ENCODE assay signal across 19 cellular contexts in the genomic region with DNA sequence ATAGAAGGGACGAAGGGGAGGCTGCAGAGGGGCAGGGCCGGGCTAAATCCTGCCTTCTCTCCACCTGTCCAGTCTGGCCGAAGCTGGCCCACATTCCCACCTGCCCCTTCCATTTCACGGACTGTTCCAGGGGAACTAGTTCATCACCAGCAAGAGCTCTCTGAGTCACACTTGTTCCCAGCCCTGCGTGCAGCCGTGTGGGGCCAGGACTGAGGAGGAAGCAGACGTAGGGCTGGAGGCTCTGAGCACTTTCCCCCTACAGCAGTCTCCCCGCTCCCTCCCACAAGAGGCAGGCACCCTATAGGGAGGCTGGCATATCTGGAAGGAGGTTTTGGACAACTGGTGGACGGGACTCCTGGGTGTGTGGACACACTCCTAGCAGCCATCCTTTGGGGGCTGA. TPM values are rescaled to one million over a fixed set of nuclear protein-coding genes. Genes with fewer than 3 reads are reported as not detected.
DNase-seq lines count a peak whose midpoint lies in the region; TF ChIP-seq lines count a peak whose summit lies in the region.
"Had no signal": no experiment of that assay in that cellular context is flagged by ENCODE, and none has a peak within 500 bp of the region (broad histone marks: within the 10 kb centered on the region; RNA-seq: fewer than 3 reads in every experiment).

No MANE protein-coding gene starts in this region.

- peak overlapping the region; percentile 48 for H3K27ac ChIP-seq in mesenchymal stem cell (ENCODE audit: low read length, poor library complexity, severe bottlenecking)
- H3K27ac ChIP-seq: heart left ventricle, prostate gland, SK-N-MC, suprapubic skin had no signal

- no peak overlapping the region for H2BK120ac ChIP-seq in mesenchymal stem cell (ENCODE audit: low read depth, low read length)

- no peak overlapping the region for H3K23ac ChIP-seq in mesenchymal stem cell (ENCODE audit: low read length in 2 of 2)

- H2AFZ ChIP-seq in mesenchymal stem cell (ENCODE audit: low read depth, low read length) = no peak overlapping the region

- peaks cover 40% of the 10 kb centered on the region for H3K4me1 ChIP-seq in mesenchymal stem cell (ENCODE audit: control insufficient read depth, insufficient read depth, low read depth, low read length)
- H3K4me1 ChIP-seq: prostate gland had no signal

- no peaks in the 10 kb centered on the region for H3K9me3 Mint-ChIP-seq in chondrocyte (ENCODE audit: low read depth)
- H3K9me3 Mint-ChIP-seq: activated CD8-positive, alpha-beta T cell treated with anti-CD3 and anti-CD28 coated beads for 36 hours; brain; endodermal cell had no signal

- H4K8ac ChIP-seq in mesenchymal stem cell (ENCODE audit: low read length) = no peak overlapping the region

- peak; percentile 51 for DNase-seq in Daoy (ENCODE audit: low read depth)
- DNase-seq in MV-4-11 (lab: John Stamatoyannopoulos, UW) = peak; percentile 68
- DNase-seq in chondrocyte (ENCODE audit: low spot score) = no peak
- DNase-seq in mesenchymal stem cell = peak; percentile 43
- DNase-seq in COLO829 (ENCODE audit: low spot score) = no peak
- no peak for DNase-seq in T-helper 9 cell
- no peak for DNase-seq in amniotic stem cell (lab: John Stamatoyannopoulos, UW)
- DNase-seq in globus pallidus (ENCODE audit: low spot score) = no peak
- DNase-seq: activated CD8-positive, alpha-beta T cell treated with anti-CD3 and anti-CD28 coated beads for 36 hours; activated effector memory CD4-positive, alpha-beta T cell treated with Interleukin-2 at 50 U/mL for 16 hours; BE2C; DMS79; heart left ventricle; NCI-H2171 had no signal

- peak overlapping the region; percentile 69 for H3K27ac Mint-ChIP-seq in chondrocyte (ENCODE audit: unreplicated experiment)
- H3K27ac Mint-ChIP-seq: activated CD8-positive, alpha-beta T cell treated with anti-CD3 and anti-CD28 coated beads for 36 hours; brain; endodermal cell had no signal

- no peak overlapping the region for H3K4me3 Mint-ChIP-seq in chondrocyte (ENCODE audit: unreplicated experiment)
- H3K4me3 Mint-ChIP-seq: activated CD8-positive, alpha-beta T cell treated with anti-CD3 and anti-CD28 coated beads for 36 hours; brain; endodermal cell had no signal

- H2AK5ac ChIP-seq in mesenchymal stem cell (ENCODE audit: low read length, severe bottlenecking) = no peak overlapping the region

- H2BK5ac ChIP-seq in mesenchymal stem cell (ENCODE audit: low read depth, low read length, poor library complexity, severe bottlenecking) = no peak overlapping the region

- no peak overlapping the region for H3K4ac ChIP-seq in mesenchymal stem cell (ENCODE audit: low read depth in 1 of 2, low read length in 2 of 2)

- WGBS in mesenchymal stem cell = 65% methylated on average over 7 of the region's 9 CpGs

- H3K4me1 Mint-ChIP-seq in chondrocyte (ENCODE audit: low read depth) = peaks cover 34% of the 10 kb centered on the region

- H3K9me3 ChIP-seq in mesenchymal stem cell (ENCODE audit: control insufficient read depth, low read length) = no peaks in the 10 kb centered on the region
- H3K9me3 ChIP-seq: BE2C, heart left ventricle, prostate gland, suprapubic skin had no signal

- peak overlapping the region; percentile 34 for H3K4me2 ChIP-seq in mesenchymal stem cell (ENCODE audit: low read length, poor library complexity, severe bottlenecking)

- TF ChIP-seq CTCF in chondrocyte (IDR thresholded peaks at IDR 0.05) = no peak

- no peak overlapping the region for H2BK12ac ChIP-seq in mesenchymal stem cell (ENCODE audit: low read length in 2 of 2)

- no peaks in the 10 kb centered on the region for H3K79me1 ChIP-seq in mesenchymal stem cell (replicated peaks; ENCODE audit: low read length, poor library complexity, severe bottlenecking)

- no peak overlapping the region for H2BK15ac ChIP-seq in mesenchymal stem cell (ENCODE audit: low read depth, poor library complexity, severe bottlenecking)

- no peak overlapping the region for H4K91ac ChIP-seq in mesenchymal stem cell (ENCODE audit: low read length)

- H3K18ac ChIP-seq in mesenchymal stem cell (ENCODE audit: low read depth in 1 of 2, low read length in 2 of 2) = no peak overlapping the region

- H3K27me3 ChIP-seq in mesenchymal stem cell (ENCODE audit: control insufficient read depth in 1 of 2, insufficient read depth in 1 of 2, low read length in 2 of 2) = peaks cover 0 to 13% of the 10 kb centered on the region in 2 experiments
- H3K27me3 ChIP-seq: BE2C, heart left ventricle, suprapubic skin had no signal

- H3K14ac ChIP-seq in mesenchymal stem cell (ENCODE audit: low read length in 2 of 2) = peak overlapping the region in 1 of 2 experiments; percentile 1

- H3K36me3 ChIP-seq in mesenchymal stem cell (ENCODE audit: control insufficient read depth in 1 of 2, insufficient read depth in 2 of 2, low read depth in 1 of 2, low read length in 2 of 2) = no peaks in the 10 kb centered on the region
- H3K36me3 ChIP-seq: BE2C, prostate gland had no signal

- no peak overlapping the region for H3K9ac ChIP-seq in mesenchymal stem cell (ENCODE audit: low read length)

- no peaks in the 10 kb centered on the region for H3K36me3 Mint-ChIP-seq in chondrocyte (ENCODE audit: low read depth)
- H3K36me3 Mint-ChIP-seq: brain had no signal

- no peak overlapping the region for H3K4me3 ChIP-seq in mesenchymal stem cell (ENCODE audit: insufficient read depth in 1 of 2, low read depth in 1 of 2, low read length in 2 of 2)
- H3K4me3 ChIP-seq: heart left ventricle, prostate gland, SK-N-MC, suprapubic skin had no signal

- H3K27me3 Mint-ChIP-seq in chondrocyte (ENCODE audit: low read depth) = no peaks in the 10 kb centered on the region
- H3K27me3 Mint-ChIP-seq: activated CD8-positive, alpha-beta T cell treated with anti-CD3 and anti-CD28 coated beads for 36 hours had no signal

RNA-seq across cellular contexts. Expression of a gene that starts 3.0 kb away (rescaled TPM):
- 0.09 and 0.40 TPM in 2 replicates for total RNA-seq in Daoy (2014; rRNA removed; shearing (Covaris generic))
- 5.2 to 8.3 TPM (median 6.3 TPM) in 3 replicates for total RNA-seq in chondrocyte
- 0.80 TPM for polyA plus RNA-seq in mesenchymal stem cell (2013, experiment 1 of 2)
- polyA plus RNA-seq in mesenchymal stem cell (2013, experiment 2 of 2) = 0.93 TPM

RNA-seq across cellular contexts. Expression of a gene that starts 7.4 kb away (rescaled TPM):
- not detected in 2 replicates for total RNA-seq in Daoy (2014; rRNA removed; shearing (Covaris generic))
- 1.4 to 9.2 TPM (median 6.9 TPM) in 3 replicates for total RNA-seq in chondrocyte
- 0.48 TPM for polyA plus RNA-seq in mesenchymal stem cell (2013, experiment 1 of 2)
- not detected for polyA plus RNA-seq in mesenchymal stem cell (2013, experiment 2 of 2)
- total RNA-seq: activated CD8-positive, alpha-beta T cell treated with anti-CD3 and anti-CD28 coated beads for 36 hours had no signal

RNA-seq across cellular contexts. Expression of a gene that starts 32.8 kb away (rescaled TPM):
- not detected in 2 replicates for total RNA-seq in Daoy (2014; rRNA removed; shearing (Covaris generic))
- total RNA-seq in chondrocyte = 3.5 to 17.8 TPM (median 16.9 TPM) in 3 replicates
- 0.06 TPM for polyA plus RNA-seq in mesenchymal stem cell (2013, experiment 1 of 2)
- polyA plus RNA-seq in mesenchymal stem cell (2013, experiment 2 of 2) = 0.12 TPM
- total RNA-seq: activated CD8-positive, alpha-beta T cell treated with anti-CD3 and anti-CD28 coated beads for 36 hours; endodermal cell had no signal

RNA-seq across cellular contexts. Expression of a gene that starts 50.0 kb away (rescaled TPM):
- total RNA-seq in Daoy (2014; rRNA removed; shearing (Covaris generic)) = not detected in 2 replicates
- total RNA-seq in chondrocyte = not detected in 3 replicates
- 0.07 TPM for polyA plus RNA-seq in mesenchymal stem cell (2013, experiment 1 of 2)
- polyA plus RNA-seq in mesenchymal stem cell (2013, experiment 2 of 2) = not detected
- total RNA-seq: activated CD8-positive, alpha-beta T cell treated with anti-CD3 and anti-CD28 coated beads for 36 hours; endodermal cell had no signal

RNA-seq across cellular contexts. Expression of a gene that starts 56.7 kb away (rescaled TPM):
- total RNA-seq in Daoy (2014; rRNA removed; shearing (Covaris generic)) = 17.1 and 22.9 TPM in 2 replicates
- 11.3 to 15.6 TPM (median 11.6 TPM) in 3 replicates for total RNA-seq in chondrocyte
- polyA plus RNA-seq in mesenchymal stem cell (2013, experiment 1 of 2) = 6.9 TPM
- polyA plus RNA-seq in mesenchymal stem cell (2013, experiment 2 of 2) = 6.8 TPM

Comparison
In these comparisons a context has a peak if more than half of its experiments do, and no peak if none do; other contexts are left out.
1. DNase-seq: peak in Daoy (single experiment), MV-4-11 (single experiment) and mesenchymal stem cell (single experiment); none in chondrocyte (single experiment), COLO829 (single experiment), T-helper 9 cell (single experiment), amniotic stem cell (single experiment) and globus pallidus (single experiment).